In the genomic region with DNA sequence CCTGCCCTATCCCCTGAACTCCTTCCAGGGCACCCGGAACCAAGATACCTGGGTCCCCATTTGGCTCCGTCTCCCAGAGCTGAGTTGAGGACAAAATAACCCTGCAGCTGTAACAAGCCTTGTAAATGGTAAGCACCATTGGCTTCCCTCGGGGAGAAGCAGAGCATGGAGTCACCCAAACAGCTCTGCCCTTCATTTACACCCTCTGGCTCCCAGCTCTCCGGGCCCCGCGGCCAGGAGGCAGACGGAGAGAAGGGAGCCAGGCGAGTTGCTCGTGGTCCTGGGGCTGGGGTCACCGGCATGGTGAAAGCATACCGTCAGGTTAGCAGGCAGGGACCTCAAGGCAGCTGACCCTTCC, we compare ENCODE assay signal across 8 cellular contexts. TPM values are rescaled to one million over a fixed set of nuclear protein-coding genes. Genes with fewer than 3 reads are reported as not detected.
DNase-seq lines count a peak whose midpoint lies in the region; FAIRE-seq and TF ChIP-seq lines count a peak whose summit lies in the region.

No MANE protein-coding gene starts in this region.

- FAIRE-seq in H54 (lab: Jason Lieb, UNC): no peak

- H3K4me1 ChIP-seq in SJSA1 (replicated peaks): peaks cover 17% of the 10 kb centered on the region

- TF ChIP-seq CTCF in GM12875 (IDR thresholded peaks at IDR 0.05; ENCODE audit: borderline replicate concordance, insufficient read depth, low read depth, low read length) (no peak), fibroblast of the aortic adventitia (IDR thresholded peaks at IDR 0.05; ENCODE audit: insufficient read depth, low read length) (no peak), GM13976 (IDR thresholded peaks at IDR 0.05; ENCODE audit: borderline replicate concordance, control extremely low read depth, extremely low read depth, insufficient read depth, missing control alignments) (no peak)

- H3K27me3 ChIP-seq in SJSA1 (replicated peaks): no peaks in the 10 kb centered on the region

- H3K9me3 ChIP-seq in SJSA1 (replicated peaks): no peaks in the 10 kb centered on the region

- DNase-seq in SJSA1 (ENCODE audit: low read depth in 1 of 2, low spot score in 2 of 2): no peak
- DNase-seq in fibroblast of the aortic adventitia (ENCODE audit: low read depth): no peak
- no peak for DNase-seq in skeletal muscle cell (ENCODE audit: low read depth)
- DNase-seq in NCI-H2029 treated with DMSO at 0.1 percent for 48 hours (lab: John Stamatoyannopoulos, UW): no peak
- no peak for DNase-seq in GM13976 (ENCODE audit: low spot score)
- DNase-seq in H54 (ENCODE audit: insufficient read length, low spot score): no peak
- no peak for DNase-seq in effector CD4-positive, alpha-beta T cell

- in situ Hi-C loops in GM13976 (cut with MboI; ENCODE audit: low sequenced_read_pairs, unreplicated experiment): no loop called here

- no peak overlapping the region for H3K27ac ChIP-seq in SJSA1

- TF ChIP-seq POLR2A in H54 (IDR thresholded peaks at IDR 0.05; ENCODE audit: low read depth, low read length): no peak

- H3K36me3 ChIP-seq in SJSA1: no peaks in the 10 kb centered on the region

- H3K4me3 ChIP-seq in GM12875 (ENCODE audit: low read depth, low read length) (peak overlapping the region; percentile 70), SJSA1 (peak overlapping the region; percentile 66), fibroblast of the aortic adventitia (ENCODE audit: low read depth, low read length) (peak overlapping the region; percentile 75), skeletal muscle cell (ENCODE audit: low read depth, low read length) (peak overlapping the region; percentile 65)

RNA-seq across cellular contexts. Expression of a gene that starts 2.1 kb away (rescaled TPM):
- total RNA-seq in SJSA1 (2014; rRNA removed; shearing (Covaris generic)): 3.4 and 6.5 TPM in 2 replicates
- total RNA-seq in fibroblast of the aortic adventitia (ENCODE audit: low replicate concordance): 5.1 and 6.8 TPM in 2 replicates

RNA-seq across cellular contexts. Expression of a gene that starts 13.9 kb away (rescaled TPM):
- not detected in 2 replicates for total RNA-seq in SJSA1 (2014; rRNA removed; shearing (Covaris generic))
- total RNA-seq in fibroblast of the aortic adventitia (ENCODE audit: low replicate concordance): not detected in 2 replicates

RNA-seq across cellular contexts. Expression of a gene that starts 46.4 kb away (rescaled TPM):
- total RNA-seq in SJSA1 (2014; rRNA removed; shearing (Covaris generic)): 1.5 and 2.0 TPM in 2 replicates
- 1.4 and 2.7 TPM in 2 replicates for total RNA-seq in fibroblast of the aortic adventitia (ENCODE audit: low replicate concordance)

RNA-seq across cellular contexts. Expression of a gene that starts 47.3 kb away (rescaled TPM):
- not detected in 2 replicates for total RNA-seq in SJSA1 (2014; rRNA removed; shearing (Covaris generic))
- 0.45 and 6.3 TPM in 2 replicates for total RNA-seq in fibroblast of the aortic adventitia (ENCODE audit: low replicate concordance)

RNA-seq across cellular contexts. Expression of a gene that starts 54.2 kb away (rescaled TPM):
- 147 and 192 TPM in 2 replicates for total RNA-seq in SJSA1 (2014; rRNA removed; shearing (Covaris generic))
- total RNA-seq in fibroblast of the aortic adventitia (ENCODE audit: low replicate concordance): 38.3 and 131 TPM in 2 replicates
